In the genomic region with DNA sequence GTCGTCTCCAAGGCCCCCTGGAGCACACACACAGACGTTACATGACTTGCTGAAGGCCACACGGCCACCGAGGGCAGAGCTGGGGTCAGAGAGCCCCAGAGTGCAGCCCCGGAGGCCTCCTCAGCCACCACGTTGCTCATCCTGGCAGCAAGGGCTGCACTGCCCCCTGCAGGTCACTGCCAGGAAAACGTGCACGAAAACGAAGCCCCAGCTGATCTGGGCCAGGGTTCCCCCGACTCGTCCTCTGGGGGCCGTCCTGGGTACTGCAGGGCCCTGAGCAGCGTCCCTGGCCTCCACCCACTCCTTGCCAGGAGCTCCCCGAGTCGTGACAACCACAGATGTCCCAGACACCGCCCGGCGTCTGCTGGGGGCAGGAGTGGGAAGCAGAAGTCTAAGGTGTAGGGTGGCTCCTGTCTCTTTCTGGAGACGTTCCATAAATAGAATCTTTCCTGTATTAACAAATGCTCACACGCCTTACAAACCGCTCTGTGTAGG, we compare ENCODE assay signal across 8 cellular contexts. TPM values are rescaled to one million over a fixed set of nuclear protein-coding genes. Genes with fewer than 3 reads are reported as not detected.
DNase-seq lines count a peak whose midpoint lies in the region; ATAC-seq, FAIRE-seq and TF ChIP-seq lines count a peak whose summit lies in the region.

No MANE protein-coding gene starts in this region.

- DNase-seq in A673 (ENCODE audit: low spot score), result peak; percentile 96
- peak; percentile 56 for DNase-seq in NCI-H1048 (lab: John Stamatoyannopoulos, UW)
- DNase-seq in SKM-1 treated with dmso at 0.1 percent for 144 hours (lab: John Stamatoyannopoulos, UW; ENCODE audit: unreplicated experiment), result peak; percentile 93
- peak; percentile 89 for DNase-seq in Right ventricle myocardium inferior (ENCODE audit: missing footprints)
- DNase-seq in pancreas, result peak; percentile 60 to 88 (median 78)
- peak in 1 of 2 donors; percentile 46 for DNase-seq in tibial artery

- H3K9me3 ChIP-seq in A673 (ENCODE audit: low read depth, low read length, poor library complexity, severe bottlenecking) (no peaks in the 10 kb centered on the region), pancreas (no peaks in the 10 kb centered on the region), tibial artery (no peaks in the 10 kb centered on the region)

- TF ChIP-seq CTCF in A673 (conservative IDR thresholded peaks at IDR 0.05; ENCODE audit: low read depth, low read length) (peak; percentile 100), pancreas (IDR thresholded peaks at IDR 0.05) (peak; percentile 75 to 96 (median 94)), tibial artery (IDR thresholded peaks at IDR 0.05) (peak; percentile 50 to 67)

- H3K9me3 Mint-ChIP-seq in activated naive CD8-positive, alpha-beta T cell (ENCODE audit: low read depth), result no peaks in the 10 kb centered on the region

- H3K36me3 ChIP-seq in A673 (ENCODE audit: insufficient read depth, low read length, poor library complexity, severe bottlenecking) (peaks cover 7% of the 10 kb centered on the region), pancreas (no peaks in the 10 kb centered on the region), tibial artery (peaks cover 0 to 9% (median 0%) of the 10 kb centered on the region in 3 donors)

- H3K27me3 ChIP-seq in A673 (replicated peaks; ENCODE audit: insufficient read depth, low read depth, low read length, poor library complexity) (no peaks in the 10 kb centered on the region), pancreas (no peaks in the 10 kb centered on the region), tibial artery (no peaks in the 10 kb centered on the region)

- peak overlapping the region; percentile 98 for H3K27ac Mint-ChIP-seq in activated naive CD8-positive, alpha-beta T cell

- peak; percentile 22 for ATAC-seq in GM18907 (IDR thresholded peaks at IDR 0.05; ENCODE audit: unreplicated experiment)
- no peak for ATAC-seq in Right ventricle myocardium inferior
- ATAC-seq in pancreas, result peak in 3 of 4 donors; percentile 5 to 8 (median 6)

- H3K27me3 Mint-ChIP-seq in activated naive CD8-positive, alpha-beta T cell, result no peaks in the 10 kb centered on the region

- H3K4me3 ChIP-seq in A673 (ENCODE audit: low read depth, low read length, poor library complexity, severe bottlenecking), result peak overlapping the region; percentile 29
- no peak overlapping the region for H3K4me3 ChIP-seq in pancreas
- no peak overlapping the region for H3K4me3 ChIP-seq in tibial artery

- H3K4me1 Mint-ChIP-seq in activated naive CD8-positive, alpha-beta T cell (ENCODE audit: low read depth), result peaks cover 46% of the 10 kb centered on the region

- H3K27ac ChIP-seq in A673 (ENCODE audit: low read depth, low read length, poor library complexity, severe bottlenecking) (peak overlapping the region; percentile 85), pancreas (peak overlapping the region in 3 of 4 donors; percentile 3 to 48 (median 11)), tibial artery (no peak overlapping the region)

- intact Hi-C loops in A673 (cut with micrococcal nuclease; ENCODE audit: unreplicated experiment) (no loop called here), Right ventricle myocardium inferior (cut with DNase I) (no loop called here), pancreas (cut with DNase I) (no loop called here), tibial artery (cut with DNase I; ENCODE audit: low total_unique reads) (no loop called here)

- peaks cover 25% of the 10 kb centered on the region for H3K4me1 ChIP-seq in A673 (ENCODE audit: insufficient read depth, low read length, poor library complexity, severe bottlenecking)
- H3K4me1 ChIP-seq in pancreas, result peaks cover 4 to 9% (median 4%) of the 10 kb centered on the region in 3 donors
- H3K4me1 ChIP-seq in tibial artery, result peaks cover 0 to 20% (median 13%) of the 10 kb centered on the region in 4 donors

- no TSS peak for BruUV-seq in A673 (replicated peaks; lab: Mats Ljungman, UMichigan)

- POLR2A ChIA-PET in A673 (lab: Charles Lee; ENCODE audit: low non-redundant PET), result no interaction called here

- peaks cover 4% of the 10 kb centered on the region for H3K36me3 Mint-ChIP-seq in activated naive CD8-positive, alpha-beta T cell

- CTCF ChIA-PET in A673 (lab: Charles Lee), result interaction anchor here (0.7 to 2.3 kb wide), 10 partner anchors 11 to 243 kb away, joined by 3 to 16 read pairs (median 5); a partner anchor contains a TSS

- FAIRE-seq in pancreas (lab: Jason Lieb, UNC), result no peak

- peak overlapping the region; percentile 90 for H3K4me3 Mint-ChIP-seq in activated naive CD8-positive, alpha-beta T cell

- WGBS in pancreas, 2 donors, result 21 to 25% methylated on average over 21 of the region's 21 CpGs

RNA-seq across cellular contexts. Expression of a gene that starts 3.4 kb away (rescaled TPM):
- 20.7 and 22.2 TPM in 2 replicates for total RNA-seq in A673 (2021)
- total RNA-seq in Right ventricle myocardium inferior, result 10.3 TPM
- 10 to 100 TPM in 4 of 6 donors, 1 to 10 TPM in 2; 8.8 to 16.2 (median 10.7) TPM for total RNA-seq in pancreas
- 10 to 100 TPM; 14.3 to 29.7 TPM for polyA plus RNA-seq in pancreas

RNA-seq across cellular contexts. Expression of a gene that starts 14.4 kb away (rescaled TPM):
- total RNA-seq in A673 (2021) (0.59 and 0.84 TPM in 2 replicates), Right ventricle myocardium inferior (0.19 TPM), pancreas (1 to 10 TPM in 4 of 6 donors, under 1 TPM in 2; 0.66 to 4.2 (median 1.2) TPM)
- polyA plus RNA-seq in pancreas, result 1 to 10 TPM; 2.5 to 7.5 TPM

RNA-seq across cellular contexts. Expression of a gene that starts 20.9 kb away (rescaled TPM):
- total RNA-seq in A673 (2021) (109 and 113 TPM in 2 replicates), Right ventricle myocardium inferior (109 TPM), pancreas (10 to 100 TPM; 26.2 to 49.4 (median 39.1) TPM)
- polyA plus RNA-seq in pancreas, result 100 to 1,000 TPM in 1 of 2 donors, 10 to 100 TPM in 1; 80.0 to 107 TPM

RNA-seq across cellular contexts. Expression of a gene that starts 33.2 kb away (rescaled TPM):
- total RNA-seq in A673 (2021) (1.0 and 2.5 TPM in 2 replicates), Right ventricle myocardium inferior (not detected), pancreas (under 1 TPM in 4 of 6 donors, not detected in 2; 0.28 to 0.38 (median 0.33) TPM)
- polyA plus RNA-seq in pancreas, result under 1 TPM; 0.31 to 0.38 TPM

RNA-seq across cellular contexts. Expression of a gene that starts 49.8 kb away (rescaled TPM):
- total RNA-seq in A673 (2021) (1.1 and 2.0 TPM in 2 replicates), Right ventricle myocardium inferior (10.7 TPM), pancreas (100 to 1,000 TPM in 3 of 6 donors, 10 to 100 TPM in 3; 76.2 to 130 (median 99.9) TPM)
- 100 to 1,000 TPM; 257 to 382 TPM for polyA plus RNA-seq in pancreas

Comparison
In these comparisons a context has a peak if more than half of its experiments do, and no peak if none do; other contexts are left out.
1. H3K27ac ChIP-seq: peak in A673 (single experiment) and pancreas (3 of 4); none in tibial artery (0 of 2).
2. Peak in every context shown above with its lines, with median percentiles within 50 percentile points of each other: CTCF ChIP-seq.